10 cellular contexts compared by ENCODE assay signal in the genomic region with DNA sequence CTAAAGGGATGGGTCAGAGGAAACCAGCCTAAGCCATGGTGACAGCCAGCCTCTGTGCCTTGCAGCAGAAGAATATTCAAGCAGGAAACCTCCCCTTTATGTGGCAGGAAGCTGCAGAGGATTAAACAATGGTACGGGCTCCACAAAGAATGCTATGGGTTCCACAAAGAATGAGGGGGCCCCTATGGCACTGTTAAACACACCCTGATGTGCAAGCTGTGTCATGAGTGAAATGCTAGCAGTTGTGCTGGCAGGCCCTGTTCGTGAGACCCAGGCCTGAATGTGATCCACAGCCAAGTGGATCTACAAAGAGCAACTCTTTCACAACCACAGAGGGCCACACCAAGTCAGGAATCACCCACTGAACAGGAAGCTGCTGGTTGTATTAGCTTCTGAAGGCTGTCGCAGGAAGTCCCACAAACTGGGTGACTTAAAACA.
DNase-seq lines count a peak whose midpoint lies in the region; ATAC-seq, FAIRE-seq and TF ChIP-seq lines count a peak whose summit lies in the region.
"Had no signal": no experiment of that assay in that cellular context is flagged by ENCODE, and none has a peak within 500 bp of the region (broad histone marks: within the 10 kb centered on the region; RNA-seq: fewer than 3 reads in every experiment).

No MANE protein-coding gene starts in this region.

- H4K91ac ChIP-seq in H1 (replicated peaks; ENCODE audit: insufficient read length, low read length) = peak overlapping the region; percentile 85

- no peak overlapping the region for H2BK20ac ChIP-seq in H1 (ENCODE audit: low read length)

- H3K4me1 ChIP-seq in H1 (replicated peaks in 1 of 4; ENCODE audit: control insufficient read depth in 3 of 4, insufficient read depth in 4 of 4, low read length in 3 of 4) = peaks cover 0 to 2% (median 0%) of the 10 kb centered on the region in 4 experiments; a peak in 1 of 7 replicates
- no peaks in the 10 kb centered on the region for H3K4me1 ChIP-seq in aorta (ENCODE audit: control insufficient read depth in 1 of 2, insufficient read depth in 2 of 2, low read length in 2 of 2)

- H3K27me3 ChIP-seq in H1 (replicated peaks in 1 of 4; ENCODE audit: control insufficient read depth in 3 of 4, extremely low read depth in 1 of 4, insufficient read depth in 3 of 4, low read length in 3 of 4) (peaks cover 0 to 2% (median 0%) of the 10 kb centered on the region in 4 experiments; a peak in 1 of 7 replicates), aorta (ENCODE audit: control insufficient read depth in 1 of 2, insufficient read depth in 2 of 2, low read length in 1 of 2) (no peaks in the 10 kb centered on the region)
- H3K27me3 ChIP-seq: gastrocnemius medialis had no signal

- H3K4ac ChIP-seq in H1 (replicated peaks; ENCODE audit: insufficient read length, low read depth, low read length) = no peak overlapping the region

- no peak overlapping the region; the same call in 1 of the 2 replicates for H2BK15ac ChIP-seq in H1 (ENCODE audit: low read length)

- FAIRE-seq in H1 (lab: Jason Lieb, UNC) = no peak

- H3K4me3 ChIP-seq in H1 (ENCODE audit: extremely low read depth in 1 of 4, insufficient read depth in 2 of 4, low read depth in 3 of 4, low read length in 4 of 4) (no peak overlapping the region), aorta (ENCODE audit: low read length in 2 of 2) (no peak overlapping the region)
- H3K4me3 ChIP-seq: gastrocnemius medialis had no signal

- TF ChIP-seq RAD21 in H1 (IDR thresholded peaks at IDR 0.05 in 1 of 2, conservative IDR thresholded peaks at IDR 0.05 in 1 of 2; ENCODE audit: low read depth in 2 of 2, low read length in 2 of 2) = no peak

- intact Hi-C loops in sciatic nerve (cut with DNase I) = no loop called here
- intact Hi-C loops in aorta (cut with DNase I) = no loop called here

- no peak overlapping the region for H3K9ac ChIP-seq in H1 (replicated peaks in 1 of 4; ENCODE audit: extremely low read depth in 1 of 4, low read depth in 3 of 4, low read length in 3 of 4)

- no peak for TF ChIP-seq POLR2A in H1 (IDR thresholded peaks at IDR 0.05; ENCODE audit: control extremely low read depth in 1 of 2, low read depth in 2 of 2, low read length in 2 of 2)

- H3K79me2 ChIP-seq in H1 (ENCODE audit: control insufficient read depth in 1 of 2, insufficient read depth in 2 of 2, low read length in 2 of 2) = no peaks in the 10 kb centered on the region

- H3K27ac Mint-ChIP-seq in T-helper 1 cell treated with Interleukin-12 subunit alpha and Interleukin-12 subunit beta and Interleukin-4 antibody, amounts not matched to agents 30 μg/mL and 1 μg/mL, for 36 hours = peak overlapping the region; percentile 79

- H3K23ac ChIP-seq in H1 (ENCODE audit: insufficient read length) = no peak overlapping the region

- DNase-seq in GDM1 (lab: John Stamatoyannopoulos, UW) (peak; percentile 70), H1 (ENCODE audit: low read depth in 1 of 2, low spot score in 2 of 2) (no peak), sciatic nerve (ENCODE audit: low spot score) (no peak), aorta (no peak), NAMALWA (ENCODE audit: low spot score) (no peak)
- DNase-seq: gastrocnemius medialis, NCI-H1694 had no signal

- H3K9me3 Mint-ChIP-seq in T-helper 1 cell treated with Interleukin-12 subunit alpha and Interleukin-12 subunit beta and Interleukin-4 antibody, amounts not matched to agents 30 μg/mL and 1 μg/mL, for 36 hours = no peaks in the 10 kb centered on the region

- peak overlapping the region; percentile 76; the same call in 1 of the 2 replicates for H2BK12ac ChIP-seq in H1 (ENCODE audit: low read depth, low read length)

- H3K27ac ChIP-seq in H1 (ENCODE audit: low read depth, low read length) = no peak overlapping the region
- H3K27ac ChIP-seq in aorta (ENCODE audit: low read depth in 1 of 2, low read length in 2 of 2) = peak overlapping the region in 1 of 2 donors; percentile 13

- no peak overlapping the region for H3K14ac ChIP-seq in H1 (ENCODE audit: insufficient read length)

- no peak overlapping the region for H4K5ac ChIP-seq in H1 (ENCODE audit: insufficient read length, low read depth, low read length)

- no peak for TF ChIP-seq EP300 in H1 (IDR thresholded peaks at IDR 0.05; ENCODE audit: borderline replicate concordance in 1 of 2, low read depth in 2 of 2, low read length in 2 of 2)

- no peak overlapping the region; the same call in 1 of the 2 replicates for H4K8ac ChIP-seq in H1 (ENCODE audit: extremely low read depth, insufficient read depth, low read length)

- H3K9me3 ChIP-seq in H1 (ENCODE audit: insufficient read depth in 2 of 2, low read depth in 1 of 2, low read length in 1 of 2) (no peaks in the 10 kb centered on the region; a peak in 1 of 4 replicates), aorta (ENCODE audit: control insufficient read depth, low read length) (no peaks in the 10 kb centered on the region)
- H3K9me3 ChIP-seq: gastrocnemius medialis had no signal

- no peak overlapping the region for H2BK120ac ChIP-seq in H1 (replicated peaks; ENCODE audit: low read depth, low read length)

- H2AK5ac ChIP-seq in H1 (ENCODE audit: low read depth, low read length) = no peak overlapping the region

- CTCF ChIA-PET in H1 (lab: Charles Lee; ENCODE audit: partially characterized antibody) = interaction anchor here (0.7 to 1.1 kb wide), 2 partner anchors 37 to 69 kb away, joined by 4 to 5 read pairs; a partner anchor contains a TSS

- H3K36me3 ChIP-seq in H1 (ENCODE audit: control insufficient read depth in 2 of 4, insufficient read depth in 4 of 4, low read length in 3 of 4) (no peaks in the 10 kb centered on the region), aorta (ENCODE audit: control insufficient read depth in 1 of 2, insufficient read depth in 2 of 2, low read length in 1 of 2) (peaks cover 0 to 9% of the 10 kb centered on the region in 2 donors)
- H3K36me3 ChIP-seq: gastrocnemius medialis had no signal

- H3K79me1 ChIP-seq in H1 (ENCODE audit: low read depth, low read length) = no peaks in the 10 kb centered on the region

- TF ChIP-seq CTCF in H1 (IDR thresholded peaks at IDR 0.05; ENCODE audit: control extremely low read depth in 1 of 3, insufficient read depth in 1 of 3, low read depth in 1 of 3, low read length in 3 of 3) = no peak

- POLR2A ChIA-PET in H1 (lab: Charles Lee; ENCODE audit: partially characterized antibody) = no interaction called here

- peaks cover 36% of the 10 kb centered on the region for H3K4me1 Mint-ChIP-seq in T-helper 1 cell treated with Interleukin-12 subunit alpha and Interleukin-12 subunit beta and Interleukin-4 antibody, amounts not matched to agents 30 μg/mL and 1 μg/mL, for 36 hours (ENCODE audit: low read depth)

- no peak overlapping the region for H3K56ac ChIP-seq in H1 (replicated peaks; ENCODE audit: insufficient read length, low read depth, low read length)

- H2AFZ ChIP-seq in H1 (ENCODE audit: low read length) = no peak overlapping the region

- no peaks in the 10 kb centered on the region for H3K27me3 Mint-ChIP-seq in T-helper 1 cell treated with Interleukin-12 subunit alpha and Interleukin-12 subunit beta and Interleukin-4 antibody, amounts not matched to agents 30 μg/mL and 1 μg/mL, for 36 hours (ENCODE audit: low read depth)

- no peak overlapping the region for H3K4me3 Mint-ChIP-seq in T-helper 1 cell treated with Interleukin-12 subunit alpha and Interleukin-12 subunit beta and Interleukin-4 antibody, amounts not matched to agents 30 μg/mL and 1 μg/mL, for 36 hours

- ATAC-seq in sciatic nerve (peak; percentile 29), aorta (ENCODE audit: low FRiP score) (no peak), HG02981 (IDR thresholded peaks at IDR 0.05; ENCODE audit: unreplicated experiment) (no peak), HG02610 (IDR thresholded peaks at IDR 0.05; ENCODE audit: unreplicated experiment) (no peak)
- ATAC-seq: gastrocnemius medialis had no signal

- H3K23me2 ChIP-seq in H1 (ENCODE audit: low read depth, low read length) = no peaks in the 10 kb centered on the region

- H3K4me2 ChIP-seq in H1 (ENCODE audit: insufficient read depth in 1 of 2, low read depth in 2 of 2, low read length in 2 of 2) = no peak overlapping the region

- peaks cover 0 to 3% of the 10 kb centered on the region in 2 experiments for H4K20me1 ChIP-seq in H1 (replicated peaks in 1 of 2; ENCODE audit: control insufficient read depth in 1 of 2, insufficient read depth in 2 of 2, low read length in 2 of 2)

- no peak overlapping the region for H3K18ac ChIP-seq in H1 (ENCODE audit: extremely low read depth, low read length)

- 92% methylated on average over 3 of the region's 3 CpGs; no CpG with 5 or more reads in 1 of the 2 experiments for WGBS in H1 (ENCODE audit: extremely low coverage in 1 of 2, insufficient coverage in 1 of 2, insufficient read length in 1 of 2, insufficient replicate concordance in 2 of 2, low coverage in 1 of 2, low lambda C conversion rate in 2 of 2, missing lambda C conversion rate in 1 of 2), 2 experiments
- WGBS in aorta, 2 donors = 60 to 70% methylated on average over 3 of the region's 3 CpGs

- H3K36me3 Mint-ChIP-seq in T-helper 1 cell treated with Interleukin-12 subunit alpha and Interleukin-12 subunit beta and Interleukin-4 antibody, amounts not matched to agents 30 μg/mL and 1 μg/mL, for 36 hours (ENCODE audit: low read depth) = no peaks in the 10 kb centered on the region

- no peak overlapping the region for H2BK5ac ChIP-seq in H1 (ENCODE audit: low read depth, low read length)

TF ChIP-seq in H1, 55 proteins besides CTCF, POLR2A, EP300 and RAD21 (continues in another document):
- no peak for TF ChIP-seq SP4 (IDR thresholded peaks at IDR 0.05; ENCODE audit: low read length)
- no peak for TF ChIP-seq RBBP5 (IDR thresholded peaks at IDR 0.05; ENCODE audit: borderline replicate concordance, low read depth, low read length)
- no peak for TF ChIP-seq FOSL1 (IDR thresholded peaks at IDR 0.05; ENCODE audit: insufficient read depth, low read depth, low read length)
- TF ChIP-seq NRF1 (IDR thresholded peaks at IDR 0.05; ENCODE audit: low read depth, low read length) = no peak
- no peak for TF ChIP-seq SIN3A (conservative IDR thresholded peaks at IDR 0.05 in 1 of 2, IDR thresholded peaks at IDR 0.05 in 1 of 2; ENCODE audit: low read depth in 1 of 2, low read length in 2 of 2)
- TF ChIP-seq SP2 (IDR thresholded peaks at IDR 0.05; ENCODE audit: low read length) = no peak
- no peak for TF ChIP-seq SIRT6 (IDR thresholded peaks at IDR 0.05; ENCODE audit: low read length)
- TF ChIP-seq SIX5 (IDR thresholded peaks at IDR 0.05; ENCODE audit: low read depth, low read length) = no peak
- no peak for TF ChIP-seq SAP30 (IDR thresholded peaks at IDR 0.05; ENCODE audit: insufficient read depth, insufficient replicate concordance, low read length)
- TF ChIP-seq JUN (IDR thresholded peaks at IDR 0.05; ENCODE audit: low read depth, low read length) = no peak
- TF ChIP-seq TAF1 (IDR thresholded peaks at IDR 0.05; ENCODE audit: low read depth, low read length) = no peak
- TF ChIP-seq CREB1 (IDR thresholded peaks at IDR 0.05) = no peak
- TF ChIP-seq TEAD4 (IDR thresholded peaks at IDR 0.05; ENCODE audit: low read depth, low read length) = no peak
- no peak for TF ChIP-seq EGR1 (IDR thresholded peaks at IDR 0.05; ENCODE audit: borderline replicate concordance, low read depth, low read length)
